30 cellular contexts compared by ENCODE assay signal in the genomic region with DNA sequence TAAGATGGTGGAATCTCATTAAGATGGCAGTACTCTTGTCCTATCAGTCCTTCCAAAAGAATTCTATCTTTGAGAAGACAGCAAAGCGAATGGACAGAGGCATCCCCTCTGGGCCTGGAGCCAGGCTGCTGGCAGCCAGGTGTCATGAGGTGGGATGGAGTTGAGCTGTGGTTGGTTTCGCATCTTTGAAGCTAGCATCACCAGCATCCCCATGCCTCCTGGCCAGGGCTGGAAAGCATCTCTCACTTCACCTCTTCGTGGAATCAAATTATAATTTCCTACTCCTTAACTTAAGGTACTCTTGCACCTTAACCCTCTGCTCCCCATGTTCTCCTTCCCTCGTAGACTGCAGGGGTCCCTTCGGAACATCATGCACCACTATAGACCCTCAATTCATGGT.
"Had no signal": no experiment of that assay in that cellular context is flagged by ENCODE, and none has a peak within 500 bp of the region (broad histone marks: within the 10 kb centered on the region; RNA-seq: fewer than 3 reads in every experiment).

No MANE protein-coding gene starts in this region.

- H3K4me3 Mint-ChIP-seq: activated CD4-positive, alpha-beta T cell treated with anti-CD3 and anti-CD28 coated beads for 36 hours; activated CD4-positive, alpha-beta T cell treated with anti-CD3 and anti-CD28 coated beads, Interleukin-2, amount 10 ng/mL, durations not matched to agents 24 days and 14 days; activated CD8-positive, alpha-beta T cell treated with anti-CD3 and anti-CD28 coated beads for 36 hours; activated naive CD4-positive, alpha-beta T cell treated with anti-CD3 and anti-CD28 coated beads for 36 hours; activated naive CD4-positive, alpha-beta T cell treated with anti-CD3 and anti-CD28 coated beads, Interleukin-2, amount 50 U/mL, for 24 hours; activated T-helper 1 cell treated with anti-CD3 and anti-CD28 coated beads, Interleukin-12 subunit alpha, Interleukin-12 subunit beta, Interleukin-2, Interleukin-4 antibody, amounts not matched to agents 30 ng/mL and 10 ng/mL and 1 ng/mL, durations not matched to agents 14 hours and 24 hours and 36 hours; central memory CD8-positive, alpha-beta T cell; dendritic cell treated with granulocyte-macrophage colony-stimulating factor and Interleukin-4, amounts not matched to agents 40 ng/mL and 50 ng/mL, for 4 days; effector memory CD8-positive, alpha-beta T cell; T-helper 17 cell; T-helper 2 cell treated with Interferon-gamma antibody and Interleukin-4, amounts not matched to agents 5 μg/mL and 100 μg/mL, for 36 hours had no signal

- H3K4me3 ChIP-seq: coronary artery, dorsolateral prefrontal cortex, esophagus squamous epithelium, gastroesophageal sphincter had no signal

- H3K27ac ChIP-seq: brain microvascular endothelial cell, coronary artery, dorsolateral prefrontal cortex, epithelial cell of prostate, esophagus squamous epithelium, gastroesophageal sphincter had no signal

- H3K27ac Mint-ChIP-seq: activated CD4-positive, alpha-beta T cell treated with anti-CD3 and anti-CD28 coated beads for 36 hours; activated CD4-positive, alpha-beta T cell treated with anti-CD3 and anti-CD28 coated beads, Interleukin-2, amount 10 ng/mL, durations not matched to agents 24 days and 14 days; activated CD8-positive, alpha-beta T cell treated with anti-CD3 and anti-CD28 coated beads for 36 hours; activated naive CD4-positive, alpha-beta T cell treated with anti-CD3 and anti-CD28 coated beads for 36 hours; activated naive CD4-positive, alpha-beta T cell treated with anti-CD3 and anti-CD28 coated beads, Interleukin-2, amount 50 U/mL, for 24 hours; activated T-helper 1 cell treated with anti-CD3 and anti-CD28 coated beads, Interleukin-12 subunit alpha, Interleukin-12 subunit beta, Interleukin-2, Interleukin-4 antibody, amounts not matched to agents 30 ng/mL and 10 ng/mL and 1 ng/mL, durations not matched to agents 14 hours and 24 hours and 36 hours; activated T-helper 2 cell treated with anti-CD3 and anti-CD28 coated beads, Interferon-gamma antibody, Interleukin-2, Interleukin-4, amounts not matched to agents 10 μg/mL and 5 μg/mL and 100 μg/mL, durations not matched to agents 14 hours and 24 hours and 36 hours; dendritic cell treated with granulocyte-macrophage colony-stimulating factor and Interleukin-4, amounts not matched to agents 40 ng/mL and 50 ng/mL, for 4 days; effector memory CD8-positive, alpha-beta T cell; T-helper 2 cell treated with Interferon-gamma antibody and Interleukin-4, amounts not matched to agents 5 μg/mL and 100 μg/mL, for 36 hours had no signal

- H3K4me1 Mint-ChIP-seq: activated CD4-positive, alpha-beta T cell treated with anti-CD3 and anti-CD28 coated beads for 36 hours; activated CD4-positive, alpha-beta T cell treated with anti-CD3 and anti-CD28 coated beads, Interleukin-2, amount 10 ng/mL, durations not matched to agents 24 days and 14 days; activated naive CD4-positive, alpha-beta T cell treated with anti-CD3 and anti-CD28 coated beads, Interleukin-2, amount 50 U/mL, for 24 hours; central memory CD8-positive, alpha-beta T cell; T-helper 17 cell had no signal

- H3K9me3 ChIP-seq: esophagus squamous epithelium had no signal

- DNase-seq: activated CD4-positive, alpha-beta T cell treated with anti-CD3 and anti-CD28 coated beads for 36 hours; activated CD4-positive, alpha-beta T cell treated with anti-CD3 and anti-CD28 coated beads, Interleukin-2, amount 10 ng/mL, durations not matched to agents 24 days and 14 days; activated CD4-positive, CD25-positive, alpha-beta regulatory T cell; activated CD4-positive, CD25-positive, alpha-beta regulatory T cell treated with anti-CD3 and anti-CD28 coated beads, Interleukin-2, amount 50 U/mL, for 72 hours; activated CD8-positive, alpha-beta memory T cell treated with anti-CD3 and anti-CD28 coated beads, Interleukin-2, amount 50 U/mL, for 48 hours; activated CD8-positive, alpha-beta T cell treated with anti-CD3 and anti-CD28 coated beads for 36 hours; activated effector memory CD4-positive, alpha-beta T cell treated with anti-CD3 and anti-CD28 coated beads, Interleukin-2, amount 50 U/mL, for 16 hours; activated naive CD4-positive, alpha-beta T cell treated with anti-CD3 and anti-CD28 coated beads for 36 hours; activated T-cell treated with anti-CD3 and anti-CD28 coated beads, Interleukin-2, amount 50 U/mL, for 48 hours; amniotic stem cell; anterior cingulate cortex; brain microvascular endothelial cell; effector CD4-positive, alpha-beta T cell; effector memory CD8-positive, alpha-beta T cell; esophagus squamous epithelium; foreskin melanocyte; T-helper 1 cell; T-helper 17 cell; T1000 had no signal

- H3K36me3 ChIP-seq: brain microvascular endothelial cell, esophagus squamous epithelium, gastroesophageal sphincter had no signal

- H3K27me3 ChIP-seq: brain microvascular endothelial cell, dorsolateral prefrontal cortex, gastroesophageal sphincter had no signal

- H3K27me3 Mint-ChIP-seq: activated CD4-positive, alpha-beta T cell treated with anti-CD3 and anti-CD28 coated beads for 36 hours; activated naive CD4-positive, alpha-beta T cell treated with anti-CD3 and anti-CD28 coated beads, Interleukin-2, amount 50 U/mL, for 24 hours had no signal

- ATAC-seq: activated CD4-positive, alpha-beta T cell treated with anti-CD3 and anti-CD28 coated beads for 36 hours; activated CD8-positive, alpha-beta T cell treated with anti-CD3 and anti-CD28 coated beads for 36 hours; effector memory CD8-positive, alpha-beta T cell; gastroesophageal sphincter; SK-N-SH treated with all-trans-retinoic acid at 6 μM for 48 hours; T-helper 17 cell had no signal

- H3K9me3 Mint-ChIP-seq: activated CD4-positive, alpha-beta T cell treated with anti-CD3 and anti-CD28 coated beads, Interleukin-2, amount 10 ng/mL, durations not matched to agents 24 days and 14 days; activated CD8-positive, alpha-beta T cell treated with anti-CD3 and anti-CD28 coated beads for 36 hours; activated naive CD4-positive, alpha-beta T cell treated with anti-CD3 and anti-CD28 coated beads for 36 hours; activated naive CD4-positive, alpha-beta T cell treated with anti-CD3 and anti-CD28 coated beads, Interleukin-2, amount 50 U/mL, for 24 hours; activated T-helper 1 cell treated with anti-CD3 and anti-CD28 coated beads, Interleukin-12 subunit alpha, Interleukin-12 subunit beta, Interleukin-2, Interleukin-4 antibody, amounts not matched to agents 30 ng/mL and 10 ng/mL and 1 ng/mL, durations not matched to agents 14 hours and 24 hours and 36 hours; activated T-helper 2 cell treated with anti-CD3 and anti-CD28 coated beads, Interferon-gamma antibody, Interleukin-2, Interleukin-4, amounts not matched to agents 10 μg/mL and 5 μg/mL and 100 μg/mL, durations not matched to agents 14 hours and 24 hours and 36 hours; central memory CD8-positive, alpha-beta T cell; dendritic cell treated with granulocyte-macrophage colony-stimulating factor and Interleukin-4, amounts not matched to agents 40 ng/mL and 50 ng/mL, for 4 days; effector memory CD8-positive, alpha-beta T cell; T-helper 2 cell treated with Interferon-gamma antibody and Interleukin-4, amounts not matched to agents 5 μg/mL and 100 μg/mL, for 36 hours had no signal
